In genomic region chr22:42376721-42377177, GRCh38 we compare ENCODE assay signal across 9 cellular contexts. TPM values are rescaled to one million over a fixed set of nuclear protein-coding genes. Genes with fewer than 3 reads are reported as not detected.
DNase-seq lines count a peak whose midpoint lies in the region; ATAC-seq and TF ChIP-seq lines count a peak whose summit lies in the region.
"Had no signal": no experiment of that assay in that cellular context is flagged by ENCODE, and none has a peak within 500 bp of the region (broad histone marks: within the 10 kb centered on the region; RNA-seq: fewer than 3 reads in every experiment).

No MANE protein-coding gene starts in this region.

- H3K27me3 ChIP-seq in psoas muscle (ENCODE audit: insufficient read depth in 3 of 3, low read length in 2 of 3): peaks cover 0 to 4% (median 2%) of the 10 kb centered on the region in 3 donors

- H3K4me3 Mint-ChIP-seq in naive thymus-derived CD8-positive, alpha-beta T cell: no peak overlapping the region

- POLR2A ChIA-PET in naive thymus-derived CD8-positive, alpha-beta T cell (lab: Charles Lee): interaction anchor here (0.7 kb wide), 1 partner anchor 22 kb away, joined by 4 read pairs; no protein-coding TSS in a partner anchor

- H3K27ac ChIP-seq in psoas muscle: peak overlapping the region; percentile 16

- H3K36me3 ChIP-seq in psoas muscle (ENCODE audit: insufficient read depth in 1 of 2, low read depth in 1 of 2): no peaks in the 10 kb centered on the region

- ATAC-seq in psoas muscle (peak; percentile 42 to 75 (median 64)), HG02571 (IDR thresholded peaks at IDR 0.05; ENCODE audit: unreplicated experiment) (no peak)
- ATAC-seq in naive thymus-derived CD8-positive, alpha-beta T cell: no peak

- 22 to 47% (median 34%) methylated on average over 10 of the region's 10 CpGs for WGBS in psoas muscle, 3 donors

- H3K9me3 Mint-ChIP-seq in naive thymus-derived CD8-positive, alpha-beta T cell: no peaks in the 10 kb centered on the region

- intact Hi-C loops in psoas muscle (cut with DNase I): no loop called here

- no peak overlapping the region for H3K4me3 ChIP-seq in fibroblast of the aortic adventitia (ENCODE audit: low read depth, low read length)
- no peak overlapping the region for H3K4me3 ChIP-seq in psoas muscle

- peaks cover 0 to 3% (median 0%) of the 10 kb centered on the region in 5 donors for H3K27me3 Mint-ChIP-seq in naive thymus-derived CD8-positive, alpha-beta T cell

- peak; percentile 31 for DNase-seq in GM04503 (ENCODE audit: low read depth)
- peak; percentile 93 for DNase-seq in NCI-H82 (lab: John Stamatoyannopoulos, UW)
- DNase-seq in fibroblast of the aortic adventitia (ENCODE audit: low read depth): peak; percentile 67
- peak; percentile 83 to 86 for DNase-seq in psoas muscle
- DNase-seq in naive thymus-derived CD8-positive, alpha-beta T cell: no peak
- no peak for DNase-seq in activated CD4-positive, alpha-beta T cell treated with anti-CD3 and anti-CD28 coated beads, Interleukin-2, amount 50 U/mL, for 4 hours
- DNase-seq in NCI-H1930 (lab: John Stamatoyannopoulos, UW): no peak
- DNase-seq: SW 1271 had no signal

- H3K9me3 ChIP-seq in psoas muscle: no peaks in the 10 kb centered on the region

- TF ChIP-seq CTCF in fibroblast of the aortic adventitia (IDR thresholded peaks at IDR 0.05; ENCODE audit: insufficient read depth, low read length) (no peak), psoas muscle (IDR thresholded peaks at IDR 0.05) (no peak)

- no peaks in the 10 kb centered on the region for H3K4me1 ChIP-seq in psoas muscle

- H3K4me1 Mint-ChIP-seq in naive thymus-derived CD8-positive, alpha-beta T cell: peaks cover 5 to 11% (median 8%) of the 10 kb centered on the region in 4 donors

- no peaks in the 10 kb centered on the region for H3K36me3 Mint-ChIP-seq in naive thymus-derived CD8-positive, alpha-beta T cell

- no peak overlapping the region for H3K27ac Mint-ChIP-seq in naive thymus-derived CD8-positive, alpha-beta T cell

RNA-seq across cellular contexts. Expression of gene NFAM1, which starts 55.5 kb away (rescaled TPM):
- total RNA-seq in fibroblast of the aortic adventitia (ENCODE audit: low replicate concordance) (not detected in 2 replicates), psoas muscle (1 to 10 TPM in 1 of 4 donors, under 1 TPM in 3; 0.30 to 1.1 (median 0.53) TPM)
- polyA plus RNA-seq in psoas muscle: under 1 TPM; 0.08 to 0.16 (median 0.16) TPM
- under 1 TPM; 0.23 to 0.25 TPM for total RNA-seq in naive thymus-derived CD8-positive, alpha-beta T cell
- polyA plus RNA-seq in naive thymus-derived CD8-positive, alpha-beta T cell: not detected

Comparison
In these comparisons a context has a peak if more than half of its experiments do, and no peak if none do; other contexts are left out.
1. DNase-seq: peak in GM04503 (single experiment), NCI-H82 (single experiment), fibroblast of the aortic adventitia (single experiment) and psoas muscle (2 of 2); none in naive thymus-derived CD8-positive, alpha-beta T cell (0 of 10), activated CD4-positive, alpha-beta T cell treated with anti-CD3 and anti-CD28 coated beads, Interleukin-2, amount 50 U/mL, for 4 hours (0 of 2) and NCI-H1930 (0 of 2).
2. ATAC-seq: peak in psoas muscle (4 of 4); none in naive thymus-derived CD8-positive, alpha-beta T cell (0 of 2) and HG02571 (single experiment).